ENCODE assay signal across 26 cellular contexts in the genomic region with DNA sequence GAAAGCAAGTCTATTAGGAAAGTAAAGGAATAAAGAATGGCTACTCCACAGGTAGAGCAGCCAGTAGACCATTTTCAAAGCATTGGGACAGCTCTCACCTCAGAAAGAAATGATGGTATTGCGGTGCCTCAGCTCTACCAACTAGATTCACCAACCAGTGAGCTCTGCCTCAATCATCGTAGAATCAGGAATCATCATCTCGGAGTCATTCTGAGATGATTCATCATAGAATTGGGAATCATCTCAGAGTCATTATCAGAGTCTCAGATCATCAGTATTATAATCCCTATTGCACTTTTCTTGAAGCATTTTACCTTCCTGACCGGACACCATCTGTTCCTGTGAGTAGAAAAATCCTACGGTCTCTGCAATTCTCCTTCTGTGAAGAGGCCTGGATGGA. TPM values are rescaled to one million over a fixed set of nuclear protein-coding genes. Genes with fewer than 3 reads are reported as not detected.
DNase-seq lines count a peak whose midpoint lies in the region; ATAC-seq, FAIRE-seq and TF ChIP-seq lines count a peak whose summit lies in the region.
"Had no signal": no experiment of that assay in that cellular context is flagged by ENCODE, and none has a peak within 500 bp of the region (broad histone marks: within the 10 kb centered on the region; RNA-seq: fewer than 3 reads in every experiment).

No MANE protein-coding gene starts in this region.

- no peaks in the 10 kb centered on the region for H3K9me1 ChIP-seq in keratinocyte (ENCODE audit: control insufficient read depth, extremely low read depth, insufficient read depth, low read length)

- H3K27ac ChIP-seq in DOHH2 (ENCODE audit: low read depth, low read length) = peak overlapping the region; percentile 98
- H3K27ac ChIP-seq in RWPE2 (ENCODE audit: poor library complexity, severe bottlenecking) = peak overlapping the region; percentile 3
- no peak overlapping the region for H3K27ac ChIP-seq in keratinocyte (ENCODE audit: control insufficient read depth, insufficient read depth, low read length)
- H3K27ac ChIP-seq: ascending aorta, C4-2B, esophagus squamous epithelium, gastroesophageal sphincter, hepatocyte, left ventricle myocardium inferior, suprapubic skin had no signal

- H3K9me2 ChIP-seq in DOHH2 (replicated peaks; ENCODE audit: control insufficient read depth, low read length) = no peaks in the 10 kb centered on the region

- H3K4me2 ChIP-seq in DOHH2 (ENCODE audit: low read length) (peak overlapping the region; percentile 94), keratinocyte (ENCODE audit: control insufficient read depth, extremely low read depth, insufficient read depth, low read depth, low read length) (no peak overlapping the region)
- H3K4me2 ChIP-seq: hepatocyte had no signal

- no peak for TF ChIP-seq CTCF in DOHH2 (IDR thresholded peaks at IDR 0.05; ENCODE audit: low read depth, low read length, poor library complexity, severe bottlenecking)
- no peak for TF ChIP-seq CTCF in RWPE2 (IDR thresholded peaks at IDR 0.05; ENCODE audit: poor library complexity, severe bottlenecking)
- TF ChIP-seq CTCF in keratinocyte (optimal IDR thresholded peaks at IDR 0.05 in 1 of 3, IDR thresholded peaks at IDR 0.05 in 1 of 3, conservative IDR thresholded peaks at IDR 0.05 in 1 of 3; ENCODE audit: extremely low read depth in 1 of 3, insufficient read depth in 2 of 3, low read length in 3 of 3) = no peak
- no peak for TF ChIP-seq CTCF in D721Med (IDR thresholded peaks at IDR 0.05; ENCODE audit: insufficient read depth, missing control alignments)

- H4K20me1 ChIP-seq in DOHH2 (ENCODE audit: control insufficient read depth, insufficient read depth, low read depth, low read length) (no peaks in the 10 kb centered on the region), keratinocyte (ENCODE audit: control insufficient read depth, extremely low read depth, insufficient read depth, low read length) (no peaks in the 10 kb centered on the region)

- H3K4me3 ChIP-seq in DOHH2 (ENCODE audit: low read length) (peak overlapping the region; percentile 73), RWPE2 (ENCODE audit: severe bottlenecking) (no peak overlapping the region), keratinocyte (ENCODE audit: control insufficient read depth in 2 of 3, extremely low read depth in 1 of 3, insufficient read depth in 2 of 3, low read depth in 1 of 3, low read length in 3 of 3) (no peak overlapping the region)
- H3K4me3 ChIP-seq: ascending aorta, esophagus squamous epithelium, gastroesophageal sphincter, hepatocyte, left ventricle myocardium inferior, Peyer's patch, suprapubic skin had no signal

- peaks cover 9% of the 10 kb centered on the region for H3F3A ChIP-seq in DOHH2 (ENCODE audit: control insufficient read depth, insufficient read depth)

- peaks cover 61% of the 10 kb centered on the region for H3K4me1 ChIP-seq in DOHH2 (ENCODE audit: control insufficient read depth, low read length)
- no peaks in the 10 kb centered on the region for H3K4me1 ChIP-seq in RWPE2 (ENCODE audit: insufficient read depth, poor library complexity, severe bottlenecking)
- H3K4me1 ChIP-seq in keratinocyte (ENCODE audit: control insufficient read depth, extremely low read depth, insufficient read depth, low read length) = peaks cover 2% of the 10 kb centered on the region
- H3K4me1 ChIP-seq: ascending aorta, esophagus squamous epithelium, gastroesophageal sphincter, left ventricle myocardium inferior, Peyer's patch, suprapubic skin had no signal

- H2AFZ ChIP-seq in keratinocyte (ENCODE audit: control insufficient read depth, low read length) = no peak overlapping the region
- H2AFZ ChIP-seq: hepatocyte had no signal

- H3K9me3 ChIP-seq in DOHH2 (ENCODE audit: control insufficient read depth, insufficient read depth, low read length) (no peaks in the 10 kb centered on the region), RWPE2 (ENCODE audit: severe bottlenecking) (no peaks in the 10 kb centered on the region), keratinocyte (ENCODE audit: control insufficient read depth, low read depth, low read length) (no peaks in the 10 kb centered on the region)
- H3K9me3 ChIP-seq: esophagus squamous epithelium, gastroesophageal sphincter, left ventricle myocardium inferior, Peyer's patch, suprapubic skin had no signal

- FAIRE-seq in keratinocyte (lab: Jason Lieb, UNC) (peak; percentile 36), D721Med (lab: Jason Lieb, UNC) (no peak)

- H3K36me3 ChIP-seq in DOHH2 (ENCODE audit: control insufficient read depth, low read length) (peaks cover 26% of the 10 kb centered on the region), RWPE2 (ENCODE audit: low read depth) (no peaks in the 10 kb centered on the region), keratinocyte (ENCODE audit: control insufficient read depth in 2 of 2, extremely low read depth in 1 of 2, insufficient read depth in 2 of 2, low read length in 2 of 2) (no peaks in the 10 kb centered on the region)
- H3K36me3 ChIP-seq: ascending aorta, esophagus squamous epithelium, gastroesophageal sphincter, left ventricle myocardium inferior, Peyer's patch, suprapubic skin had no signal

- ATAC-seq in RWPE2 (ENCODE audit: low read depth) (peak; percentile 80), GM21619 (IDR thresholded peaks at IDR 0.05; ENCODE audit: unreplicated experiment) (no peak)
- ATAC-seq: gastroesophageal sphincter had no signal

- DNase-seq in HPDE6-E6E7 (ENCODE audit: extremely low spot score) = peak; percentile 28
- no peak for DNase-seq in RWPE2 (ENCODE audit: low spot score)
- no peak for DNase-seq in keratinocyte (ENCODE audit: low read depth, low spot score)
- no peak for DNase-seq in D721Med (ENCODE audit: insufficient read length, low spot score)
- DNase-seq in MV-4-11 (lab: John Stamatoyannopoulos, UW) = no peak
- no peak for DNase-seq in NCI-H446 (lab: John Stamatoyannopoulos, UW)
- DNase-seq: activated effector memory CD4-positive, alpha-beta T cell treated with anti-CD3 and anti-CD28 coated beads, Interleukin-2, amount 50 U/mL, for 16 hours; activated naive CD8-positive, alpha-beta T cell treated with anti-CD3 and anti-CD28 coated beads, Interleukin-2, amount 10 ng/mL, durations not matched to agents 7 days and 5 days; caudate nucleus; endodermal cell; esophagus squamous epithelium; H7; immature natural killer cell; Karpas-422; left ventricle myocardium inferior; NCI-H1694 treated with DMSO at 0.1 percent for 48 hours; NCI-H2171 treated with DMSO at 0.1 percent for 48 hours; Peyer's patch; stimulated activated naive CD4-positive, alpha-beta T cell had no signal

- no peaks in the 10 kb centered on the region for H3K27me3 ChIP-seq in DOHH2 (ENCODE audit: control insufficient read depth, low read length)
- no peaks in the 10 kb centered on the region for H3K27me3 ChIP-seq in RWPE2 (ENCODE audit: insufficient read depth, poor library complexity, severe bottlenecking)
- H3K27me3 ChIP-seq in keratinocyte (ENCODE audit: control insufficient read depth, extremely low read depth, insufficient read depth, low read length) = no peaks in the 10 kb centered on the region
- H3K27me3 ChIP-seq: ascending aorta, esophagus squamous epithelium, gastroesophageal sphincter, hepatocyte, Peyer's patch, suprapubic skin had no signal

- no peak overlapping the region for H3K9ac ChIP-seq in keratinocyte (ENCODE audit: control insufficient read depth, extremely low read depth, insufficient read depth, low read length)

- dilution Hi-C loops in keratinocyte (cut with MboI; ENCODE audit: extremely low pct_ligation_motif_present, low sequenced_read_pairs) = no loop called here

- H3K79me2 ChIP-seq in DOHH2 (ENCODE audit: control insufficient read depth, low read length) (peaks cover 40% of the 10 kb centered on the region), keratinocyte (ENCODE audit: control insufficient read depth, insufficient read depth, low read length) (no peaks in the 10 kb centered on the region)
- H3K79me2 ChIP-seq: hepatocyte had no signal

RNA-seq across cellular contexts. Expression of a gene that starts 17.5 kb away (rescaled TPM):
- 904 to 1,607 TPM (median 1,595 TPM) in 3 replicates for polyA plus RNA-seq in keratinocyte
- polyA plus RNA-seq in keratinocyte (2011; ENCODE audit: low read depth) = 2,170 TPM
- polyA plus RNA-seq in keratinocyte (2011; cell fraction: cytosol; rRNA removed) = 1,402 and 1,666 TPM in 2 replicates
- polyA plus RNA-seq in keratinocyte (2011; cell fraction: nucleus; rRNA removed) = 3,131 and 4,257 TPM in 2 replicates
- 647 and 2,511 TPM in 2 replicates for polyA plus RNA-seq in keratinocyte (2012; ENCODE audit: low replicate concordance)
- polyA minus RNA-seq in keratinocyte = 82.8 to 414 TPM (median 366 TPM) in 3 replicates
- 352 TPM for polyA minus RNA-seq in keratinocyte (2011; cell fraction: cytosol; rRNA and poly(A)+ RNA removed)
- polyA minus RNA-seq in keratinocyte (2011; cell fraction: nucleus; rRNA and poly(A)+ RNA removed) = 313 and 542 TPM in 2 replicates

RNA-seq across cellular contexts. Expression of a gene that starts 22.4 kb away (rescaled TPM):
- polyA plus RNA-seq in keratinocyte = 62.4 to 91.9 TPM (median 79.8 TPM) in 3 replicates
- polyA plus RNA-seq in keratinocyte (2011; ENCODE audit: low read depth) = 28.6 TPM
- polyA plus RNA-seq in keratinocyte (2011; cell fraction: cytosol; rRNA removed) = 41.7 and 84.0 TPM in 2 replicates
- 132 and 150 TPM in 2 replicates for polyA plus RNA-seq in keratinocyte (2011; cell fraction: nucleus; rRNA removed)
- polyA plus RNA-seq in keratinocyte (2012; ENCODE audit: low replicate concordance) = 49.6 and 74.1 TPM in 2 replicates
- polyA minus RNA-seq in keratinocyte = 13.9 to 72.1 TPM (median 32.7 TPM) in 3 replicates
- 40.5 TPM for polyA minus RNA-seq in keratinocyte (2011; cell fraction: cytosol; rRNA and poly(A)+ RNA removed)
- polyA minus RNA-seq in keratinocyte (2011; cell fraction: nucleus; rRNA and poly(A)+ RNA removed) = 32.8 and 45.5 TPM in 2 replicates
